18 cellular contexts compared by ENCODE assay signal in the genomic region with DNA sequence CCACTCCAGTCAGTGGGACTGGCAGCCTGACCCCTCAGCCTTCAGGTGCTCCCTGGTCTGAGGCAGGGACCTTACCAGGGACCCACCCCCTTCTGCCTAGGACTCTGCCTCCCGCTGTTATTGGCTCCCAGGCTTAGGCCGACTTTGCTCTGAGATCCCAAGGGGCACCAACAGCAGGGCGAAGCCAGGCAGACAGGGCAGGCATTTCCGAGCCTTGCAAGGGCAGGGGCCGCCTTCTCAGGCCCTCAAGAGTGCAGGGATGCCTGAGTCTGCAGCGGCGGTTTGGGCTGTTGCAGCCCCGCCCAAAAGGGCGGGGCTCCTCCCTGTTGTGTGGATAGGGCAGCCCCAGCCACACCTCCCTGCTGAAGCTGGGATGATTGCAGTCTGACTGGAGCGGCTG.
A peak's percentile ranks its signal among the peaks of the same experiment; 100 is the strongest.
DNase-seq lines count a peak whose midpoint lies in the region; TF ChIP-seq lines count a peak whose summit lies in the region.
"Had no signal": no experiment of that assay in that cellular context is flagged by ENCODE, and none has a peak within 500 bp of the region (broad histone marks: within the 10 kb centered on the region; RNA-seq: fewer than 3 reads in every experiment).

No MANE protein-coding gene starts in this region.

- H3F3A ChIP-seq in PC-9 (ENCODE audit: insufficient read depth, low read depth): no peaks in the 10 kb centered on the region

- H2AFZ ChIP-seq in PC-9: 0 out of 2 replicates have a peak overlapping the region, but pooled peaks have one; percentile 39
- H2AFZ ChIP-seq: GM23248 had no signal

- H3K4me3 ChIP-seq in BE2C (ENCODE audit: low read depth, low read length): no peak overlapping the region
- no peak overlapping the region for H3K4me3 ChIP-seq in PC-9
- H3K4me3 ChIP-seq: GM23248, left lung, sigmoid colon, uterus had no signal

- H3K79me2 ChIP-seq in PC-9 (ENCODE audit: low read depth): no peaks in the 10 kb centered on the region

- no peaks in the 10 kb centered on the region for H3K9me2 ChIP-seq in PC-9 (ENCODE audit: insufficient read depth)

- CTCF ChIA-PET in PC-9 (lab: Charles Lee): no interaction called here

- no peak overlapping the region for H3K4me2 ChIP-seq in PC-9

- H4K20me1 ChIP-seq in PC-9 (ENCODE audit: insufficient read depth): no peaks in the 10 kb centered on the region

- H3K9me3 ChIP-seq in BE2C (no peaks in the 10 kb centered on the region), ES-I3 (ENCODE audit: control insufficient read depth, insufficient read depth, low read length) (no peaks in the 10 kb centered on the region), PC-9 (ENCODE audit: insufficient read depth, low read depth) (0 out of 2 replicates have a peak, but pooled peaks cover 3% of the 10 kb centered on the region)
- H3K9me3 ChIP-seq: sigmoid colon, uterus had no signal

- H3K27ac ChIP-seq in PC-9: no peak overlapping the region
- H3K27ac ChIP-seq: GM23248, left lung, sigmoid colon, uterus had no signal

- TF ChIP-seq CTCF in BE2C (IDR thresholded peaks at IDR 0.05; ENCODE audit: low read depth, low read length): no peak
- TF ChIP-seq CTCF in PC-9 (conservative IDR thresholded peaks at IDR 0.05): no peak

- DNase-seq in BE2C (peak; percentile 32), PC-9 (no peak), iPS DF 4.7 (ENCODE audit: extremely low read depth, low spot score) (peak; percentile 7), cerebellar cortex (ENCODE audit: low spot score) (no peak), NCI-H1048 (lab: John Stamatoyannopoulos, UW) (no peak), NCI-H82 treated with DMSO at 0.1 percent for 48 hours (lab: John Stamatoyannopoulos, UW; ENCODE audit: unreplicated experiment) (no peak), OCI-M1 (lab: John Stamatoyannopoulos, UW) (no peak)
- DNase-seq: activated CD4-positive, alpha-beta T cell treated with anti-CD3 and anti-CD28 coated beads, Interleukin-2, amount 50 U/mL, for 48 hours; activated naive CD4-positive, alpha-beta T cell treated with anti-CD3 and anti-CD28 coated beads, Interleukin-2, amount 50 U/mL, for 16 hours; activated T-cell treated with anti-CD3 and anti-CD28 coated beads, Interleukin-2, amount 50 U/mL, for 1 hour; GM23248; hypothalamus; NCI-H510A; sigmoid colon; stimulated activated CD4-positive, alpha-beta T cell treated with anti-CD3 and anti-CD28 coated beads, Interleukin-1b, Interleukin-23, amount 100 ng/mL, for 48 hours; uterus had no signal

- no TSS peak for BruUV-seq in PC-9 (replicated peaks; lab: Mats Ljungman, UMichigan)

- peak overlapping the region; percentile 26; the same call in 1 of the 2 replicates for H3K9ac ChIP-seq in ES-I3 (ENCODE audit: low read depth, low read length)
- H3K9ac ChIP-seq: GM23248 had no signal

- H3K36me3 ChIP-seq in BE2C (no peaks in the 10 kb centered on the region), ES-I3 (ENCODE audit: insufficient read depth, low read length) (no peaks in the 10 kb centered on the region), PC-9 (ENCODE audit: low read depth) (no peaks in the 10 kb centered on the region)
- H3K36me3 ChIP-seq: left lung, sigmoid colon, uterus had no signal

- no peaks in the 10 kb centered on the region for H3K27me3 ChIP-seq in BE2C
- H3K27me3 ChIP-seq in PC-9 (ENCODE audit: insufficient read depth, low read depth): no peaks in the 10 kb centered on the region
- H3K27me3 ChIP-seq: left lung, sigmoid colon, uterus had no signal

- H3K4me1 ChIP-seq in BE2C: peaks cover 3% of the 10 kb centered on the region; the same call in 1 of the 2 replicates
- H3K4me1 ChIP-seq in ES-I3 (ENCODE audit: insufficient read depth, low read length): no peaks in the 10 kb centered on the region
- no peaks in the 10 kb centered on the region for H3K4me1 ChIP-seq in PC-9 (replicated peaks; ENCODE audit: insufficient read depth)
- H3K4me1 ChIP-seq: left lung, sigmoid colon, uterus had no signal

- POLR2A ChIA-PET in PC-9 (lab: Charles Lee; ENCODE audit: unreplicated experiment): no interaction called here

- intact Hi-C loops in PC-9 (cut with micrococcal nuclease; ENCODE audit: unreplicated experiment): no loop called here

Comparison
In these comparisons a context has a peak if more than half of its experiments do, and no peak if none do; other contexts are left out.
1. DNase-seq: peak in BE2C (single experiment) and iPS DF 4.7 (single experiment); none in PC-9 (0 of 2), cerebellar cortex (single experiment), NCI-H1048 (single experiment), NCI-H82 treated with DMSO at 0.1 percent for 48 hours (single experiment) and OCI-M1 (single experiment).